In genomic region chr4:151063143-151063542, GRCh38 we compare ENCODE assay signal across 7 cellular contexts. TPM values are rescaled to one million over a fixed set of nuclear protein-coding genes. Genes with fewer than 3 reads are reported as not detected.
DNase-seq lines count a peak whose midpoint lies in the region; ATAC-seq lines count a peak whose summit lies in the region.
"Not testable (repeated sequence)": the region's sequence is repeated elsewhere in the genome, so short reads cannot be mapped to it uniquely, and the experiment has no call there.

No MANE protein-coding gene starts in this region.

- H3K4me1 Mint-ChIP-seq in activated CD4-positive, alpha-beta T cell treated with anti-CD3 and anti-CD28 coated beads for 36 hours; activated CD4-positive, alpha-beta memory T cell treated with anti-CD3 and anti-CD28 coated beads for 36 hours (ENCODE audit: low read depth); activated T-helper 17 cell treated with anti-CD3 and anti-CD28 coated beads, Interleukin-2, amount 50 U/mL, for 72 hours; stimulated activated effector memory CD8-positive, alpha-beta T cell treated with anti-CD3 and anti-CD28 coated beads, Interleukin-12 subunit alpha, Interleukin-12 subunit beta, amount 100 ng/mL, for 72 hours: not testable (repeated sequence)

- intact Hi-C loops in activated CD4-positive, alpha-beta T cell treated with anti-CD3 and anti-CD28 coated beads for 36 hours (cut with DNase I, micrococcal nuclease); activated CD4-positive, alpha-beta memory T cell treated with anti-CD3 and anti-CD28 coated beads for 36 hours (cut with micrococcal nuclease); posterior vena cava (cut with DNase I): not testable (repeated sequence)

- POLR2A ChIA-PET in activated CD4-positive, alpha-beta T cell treated with anti-CD3 and anti-CD28 coated beads for 36 hours (lab: Charles Lee); activated CD4-positive, alpha-beta memory T cell treated with anti-CD3 and anti-CD28 coated beads for 36 hours (lab: Charles Lee): not testable (repeated sequence)

- H3K27me3 Mint-ChIP-seq in activated CD4-positive, alpha-beta T cell treated with anti-CD3 and anti-CD28 coated beads for 36 hours; activated CD4-positive, alpha-beta memory T cell treated with anti-CD3 and anti-CD28 coated beads for 36 hours; activated T-helper 17 cell treated with anti-CD3 and anti-CD28 coated beads, Interleukin-2, amount 50 U/mL, for 72 hours: not testable (repeated sequence)

- H3K9me3 Mint-ChIP-seq in activated CD4-positive, alpha-beta T cell treated with anti-CD3 and anti-CD28 coated beads for 36 hours (ENCODE audit: low read depth); activated CD4-positive, alpha-beta memory T cell treated with anti-CD3 and anti-CD28 coated beads for 36 hours; activated T-helper 17 cell treated with anti-CD3 and anti-CD28 coated beads, Interleukin-2, amount 50 U/mL, for 72 hours; stimulated activated effector memory CD8-positive, alpha-beta T cell treated with anti-CD3 and anti-CD28 coated beads, Interleukin-12 subunit alpha, Interleukin-12 subunit beta, amount 100 ng/mL, for 72 hours: not testable (repeated sequence)

- H3K36me3 Mint-ChIP-seq in activated CD4-positive, alpha-beta T cell treated with anti-CD3 and anti-CD28 coated beads for 36 hours (ENCODE audit: low read depth); activated CD4-positive, alpha-beta memory T cell treated with anti-CD3 and anti-CD28 coated beads for 36 hours; activated T-helper 17 cell treated with anti-CD3 and anti-CD28 coated beads, Interleukin-2, amount 50 U/mL, for 72 hours (ENCODE audit: low read depth); stimulated activated effector memory CD8-positive, alpha-beta T cell treated with anti-CD3 and anti-CD28 coated beads, Interleukin-12 subunit alpha, Interleukin-12 subunit beta, amount 100 ng/mL, for 72 hours: not testable (repeated sequence)

- CTCF ChIA-PET in activated CD4-positive, alpha-beta T cell treated with anti-CD3 and anti-CD28 coated beads for 36 hours (lab: Charles Lee), result interaction anchor here (0.6 to 1.4 kb wide), 4 partner anchors 11 to 212 kb away, joined by 3 to 5 read pairs (median 3); no protein-coding TSS in a partner anchor
- CTCF ChIA-PET in activated CD4-positive, alpha-beta memory T cell treated with anti-CD3 and anti-CD28 coated beads for 36 hours (lab: Charles Lee), result not testable (repeated sequence)

- DNase-seq in activated CD4-positive, alpha-beta T cell treated with anti-CD3 and anti-CD28 coated beads for 36 hours; stimulated activated effector memory CD8-positive, alpha-beta T cell treated with anti-CD3 and anti-CD28 coated beads, Interleukin-12 subunit alpha, Interleukin-12 subunit beta, amount 100 ng/mL, for 72 hours (ENCODE audit: low spot score in 2 of 2): not testable (repeated sequence)
- peak; percentile 3 for DNase-seq in activated CD4-positive, alpha-beta T cell treated with anti-CD3 and anti-CD28 coated beads for 48 hours
- peak; percentile 23 for DNase-seq in activated CD4-positive, alpha-beta memory T cell treated with anti-CD3 and anti-CD28 coated beads for 36 hours
- peak; percentile 47 for DNase-seq in mesenteric fat pad (ENCODE audit: low spot score)
- peak; percentile 13 for DNase-seq in posterior vena cava (ENCODE audit: low spot score)

- H3K4me3 Mint-ChIP-seq in activated CD4-positive, alpha-beta T cell treated with anti-CD3 and anti-CD28 coated beads for 36 hours; activated CD4-positive, alpha-beta memory T cell treated with anti-CD3 and anti-CD28 coated beads for 36 hours; activated T-helper 17 cell treated with anti-CD3 and anti-CD28 coated beads, Interleukin-2, amount 50 U/mL, for 72 hours; stimulated activated effector memory CD8-positive, alpha-beta T cell treated with anti-CD3 and anti-CD28 coated beads, Interleukin-12 subunit alpha, Interleukin-12 subunit beta, amount 100 ng/mL, for 72 hours: not testable (repeated sequence)

- peak; percentile 55 for ATAC-seq in activated CD4-positive, alpha-beta T cell treated with anti-CD3 and anti-CD28 coated beads for 36 hours
- peak; percentile 31 for ATAC-seq in activated T-helper 17 cell treated with anti-CD3 and anti-CD28 coated beads, Interleukin-2, amount 50 U/mL, for 72 hours (replicated peaks)
- peak; percentile 72 for ATAC-seq in stimulated activated effector memory CD8-positive, alpha-beta T cell treated with anti-CD3 and anti-CD28 coated beads, Interleukin-12 subunit alpha, Interleukin-12 subunit beta, amount 100 ng/mL, for 72 hours

- not testable (repeated sequence) for H3K27ac Mint-ChIP-seq in activated CD4-positive, alpha-beta T cell treated with anti-CD3 and anti-CD28 coated beads for 36 hours; activated CD4-positive, alpha-beta memory T cell treated with anti-CD3 and anti-CD28 coated beads for 36 hours; activated T-helper 17 cell treated with anti-CD3 and anti-CD28 coated beads, Interleukin-2, amount 50 U/mL, for 72 hours
- peak overlapping the region; percentile 43 for H3K27ac Mint-ChIP-seq in stimulated activated effector memory CD8-positive, alpha-beta T cell treated with anti-CD3 and anti-CD28 coated beads, Interleukin-12 subunit alpha, Interleukin-12 subunit beta, amount 100 ng/mL, for 72 hours

RNA-seq across cellular contexts. Expression of gene RPS3A, which starts 36.3 kb away (rescaled TPM):
- 1,000 to 10,000 TPM; 2,077 to 2,995 TPM for total RNA-seq in activated CD4-positive, alpha-beta T cell treated with anti-CD3 and anti-CD28 coated beads for 36 hours
- total RNA-seq in activated CD4-positive, alpha-beta memory T cell treated with anti-CD3 and anti-CD28 coated beads for 36 hours, result 1,000 to 10,000 TPM; 3,192 to 3,296 TPM
- total RNA-seq in activated T-helper 17 cell treated with anti-CD3 and anti-CD28 coated beads, Interleukin-2, amount 50 U/mL, for 72 hours, result 1,000 to 10,000 TPM; 1,932 to 2,919 TPM
- 1,312 TPM for total RNA-seq in mesenteric fat pad
- 1,000 to 10,000 TPM; 1,614 to 1,636 TPM for total RNA-seq in posterior vena cava

RNA-seq across cellular contexts. Expression of gene LRBA, which starts 48.1 kb away (rescaled TPM):
- total RNA-seq in activated CD4-positive, alpha-beta T cell treated with anti-CD3 and anti-CD28 coated beads for 36 hours, result 10 to 100 TPM; 56.6 to 59.2 TPM
- 10 to 100 TPM; 62.4 to 63.7 TPM for total RNA-seq in activated CD4-positive, alpha-beta memory T cell treated with anti-CD3 and anti-CD28 coated beads for 36 hours
- total RNA-seq in activated T-helper 17 cell treated with anti-CD3 and anti-CD28 coated beads, Interleukin-2, amount 50 U/mL, for 72 hours, result 10 to 100 TPM; 65.2 to 83.4 TPM
- 25.6 TPM for total RNA-seq in mesenteric fat pad
- total RNA-seq in posterior vena cava, result 10 to 100 TPM; 21.0 to 23.0 TPM
